In the genomic region with DNA sequence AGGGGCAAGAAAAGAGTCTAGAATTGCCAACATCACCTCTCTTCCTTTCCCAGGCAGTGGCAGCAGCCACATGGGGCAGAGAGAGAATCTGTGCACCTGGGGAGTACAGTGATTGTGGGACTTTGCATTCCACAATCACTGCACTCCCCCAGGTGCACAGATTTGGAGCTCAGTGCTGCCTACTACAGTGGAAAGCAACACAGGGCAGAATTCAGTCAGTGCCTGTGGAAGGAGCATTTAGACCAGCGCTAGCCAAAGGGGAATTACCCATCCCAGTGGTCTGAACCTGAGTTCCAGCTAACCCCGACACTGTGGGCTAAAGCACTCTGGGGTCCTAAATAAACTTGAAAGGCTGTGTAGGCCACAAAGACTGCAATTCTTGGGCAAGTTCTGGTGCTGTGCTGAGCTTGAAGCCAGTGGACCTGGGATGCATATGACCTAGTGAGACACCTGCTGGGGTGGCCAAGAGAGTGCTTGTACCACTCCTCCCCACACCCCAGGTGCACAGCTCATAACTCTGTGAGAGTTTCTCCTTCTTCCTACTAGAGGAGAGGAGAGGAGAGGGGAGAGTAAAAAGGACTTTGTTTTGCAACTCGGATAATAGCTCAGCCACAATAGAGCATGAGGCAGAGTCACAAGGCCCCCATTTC, we compare ENCODE assay signal across 22 cellular contexts. TPM values are rescaled to one million over a fixed set of nuclear protein-coding genes. Genes with fewer than 3 reads are reported as not detected.
DNase-seq lines count a peak whose midpoint lies in the region; FAIRE-seq and TF ChIP-seq lines count a peak whose summit lies in the region.
"Had no signal": no experiment of that assay in that cellular context is flagged by ENCODE, and none has a peak within 500 bp of the region (broad histone marks: within the 10 kb centered on the region; RNA-seq: fewer than 3 reads in every experiment).

No MANE protein-coding gene starts in this region.

- H3T11ph ChIP-seq in H9 (ENCODE audit: low read length), result no peak overlapping the region

- no peak overlapping the region for H2BK12ac ChIP-seq in H9 (ENCODE audit: insufficient read length, low read depth, low read length)

- H3K79me1 ChIP-seq in H9 (ENCODE audit: insufficient read depth, low read depth, low read length, poor library complexity, severe bottlenecking), result no peaks in the 10 kb centered on the region

- no peaks in the 10 kb centered on the region for H3K9me1 ChIP-seq in keratinocyte (ENCODE audit: control insufficient read depth, extremely low read depth, insufficient read depth, low read length)

- no peaks in the 10 kb centered on the region for H3K23me2 ChIP-seq in H9 (ENCODE audit: insufficient read length, low read depth, low read length, poor library complexity, severe bottlenecking)

- H3K27ac ChIP-seq in DOHH2 (ENCODE audit: low read depth, low read length), result no peak overlapping the region
- no peak overlapping the region for H3K27ac ChIP-seq in H9 (ENCODE audit: insufficient read length, low read depth, low read length)
- no peak overlapping the region for H3K27ac ChIP-seq in keratinocyte (ENCODE audit: control insufficient read depth, insufficient read depth, low read length)
- H3K27ac ChIP-seq: pancreas, skin epidermis had no signal

- H3K27ac Mint-ChIP-seq in H9, result peak overlapping the region in 2 of 3 experiments; percentile 50 to 76; a peak in 1 of 7 replicates
- H3K27ac Mint-ChIP-seq: activated CD8-positive, alpha-beta memory T cell treated with anti-CD3 and anti-CD28 coated beads, Interleukin-2, amount 10 ng/mL, durations not matched to agents 7 days and 5 days; naive thymus-derived CD4-positive, alpha-beta T cell had no signal

- no peak overlapping the region for H2BK20ac ChIP-seq in H9 (ENCODE audit: low read depth, low read length, poor library complexity, severe bottlenecking)

- H3K4me3 Mint-ChIP-seq in H9, result no peak overlapping the region
- H3K4me3 Mint-ChIP-seq: activated CD8-positive, alpha-beta memory T cell treated with anti-CD3 and anti-CD28 coated beads, Interleukin-2, amount 10 ng/mL, durations not matched to agents 7 days and 5 days; CD8-positive, alpha-beta memory T cell; central memory CD8-positive, alpha-beta T cell; naive thymus-derived CD4-positive, alpha-beta T cell had no signal

- DNase-seq in H9, result peak; percentile 51
- DNase-seq in RPMI8226, result peak; percentile 80
- no peak for DNase-seq in keratinocyte (ENCODE audit: low read depth, low spot score)
- DNase-seq in anterior cingulate cortex (lab: John Stamatoyannopoulos, UW), result no peak
- no peak for DNase-seq in NCI-H1694 (lab: John Stamatoyannopoulos, UW)
- no peak for DNase-seq in activated gamma-delta T cell (lab: John Stamatoyannopoulos, UW)
- no peak for DNase-seq in SKM-1 (lab: John Stamatoyannopoulos, UW; ENCODE audit: unreplicated experiment)
- DNase-seq: activated CD8-positive, alpha-beta memory T cell treated with anti-CD3 and anti-CD28 coated beads, Interleukin-2, amount 10 ng/mL, durations not matched to agents 7 days and 5 days; amniotic stem cell; CD8-positive, alpha-beta memory T cell; effector CD8-positive, alpha-beta T cell; naive thymus-derived CD4-positive, alpha-beta T cell; NCI-H1930; NCI-H446 treated with DMSO at 0.1 percent for 48 hours; pancreas; stimulated activated CD4-positive, alpha-beta T cell treated with anti-CD3 and anti-CD28 coated beads, Interleukin-4, amount 100 ng/mL, for 24 hours; stimulated activated CD8-positive, alpha-beta memory T cell treated with anti-CD3 and anti-CD28 coated beads, Interleukin-4, amount 100 ng/mL, for 48 hours had no signal

- no peak overlapping the region for H3K14ac ChIP-seq in H9 (ENCODE audit: insufficient read depth, low read length)

- H2AFZ ChIP-seq in H9 (ENCODE audit: low read length) (no peak overlapping the region), keratinocyte (ENCODE audit: control insufficient read depth, low read length) (no peak overlapping the region)

- H3K56ac ChIP-seq in H9 (ENCODE audit: insufficient read length, low read depth, low read length), result no peak overlapping the region

- no peaks in the 10 kb centered on the region for H3K9me2 ChIP-seq in DOHH2 (replicated peaks; ENCODE audit: control insufficient read depth, low read length)

- FAIRE-seq in keratinocyte (lab: Jason Lieb, UNC), result no peak
- FAIRE-seq: pancreas had no signal

- H3K18ac ChIP-seq in H9 (ENCODE audit: insufficient read length, low read depth, low read length), result no peak overlapping the region

- H4K8ac ChIP-seq in H9 (replicated peaks; ENCODE audit: insufficient read length, low read depth, low read length), result no peak overlapping the region

- H3K4me3 ChIP-seq in DOHH2 (ENCODE audit: low read length) (no peak overlapping the region), keratinocyte (ENCODE audit: control insufficient read depth in 2 of 3, extremely low read depth in 1 of 3, insufficient read depth in 2 of 3, low read depth in 1 of 3, low read length in 3 of 3) (no peak overlapping the region)
- H3K4me3 ChIP-seq: HAP-1, pancreas, skin epidermis had no signal

- H3K79me2 ChIP-seq in DOHH2 (ENCODE audit: control insufficient read depth, low read length), result no peaks in the 10 kb centered on the region
- no peaks in the 10 kb centered on the region for H3K79me2 ChIP-seq in H9 (ENCODE audit: insufficient read depth, low read length)
- H3K79me2 ChIP-seq in keratinocyte (ENCODE audit: control insufficient read depth, insufficient read depth, low read length), result no peaks in the 10 kb centered on the region

- no peak overlapping the region for H3K4ac ChIP-seq in H9 (ENCODE audit: low read depth, low read length)

- no peak overlapping the region for H4K5ac ChIP-seq in H9 (ENCODE audit: insufficient read length, low read depth, low read length)

- dilution Hi-C loops in keratinocyte (cut with MboI; ENCODE audit: extremely low pct_ligation_motif_present, low sequenced_read_pairs), result no loop called here

- H3K4me1 ChIP-seq in DOHH2 (ENCODE audit: control insufficient read depth, low read length) (no peaks in the 10 kb centered on the region), H9 (ENCODE audit: insufficient read depth, low read length) (no peaks in the 10 kb centered on the region), keratinocyte (ENCODE audit: control insufficient read depth, extremely low read depth, insufficient read depth, low read length) (no peaks in the 10 kb centered on the region)
- H3K4me1 ChIP-seq: HAP-1, pancreas had no signal

- H3K4me2 ChIP-seq in DOHH2 (ENCODE audit: low read length), result no peak overlapping the region
- H3K4me2 ChIP-seq in H9 (ENCODE audit: insufficient read depth, insufficient read length, low read length), result no peak overlapping the region
- H3K4me2 ChIP-seq in keratinocyte (ENCODE audit: control insufficient read depth, extremely low read depth, insufficient read depth, low read depth, low read length), result no peak overlapping the region

- TF ChIP-seq CTCF in DOHH2 (IDR thresholded peaks at IDR 0.05; ENCODE audit: low read depth, low read length, poor library complexity, severe bottlenecking), result peak; percentile 42
- peak; percentile 56 for TF ChIP-seq CTCF in H9 (conservative IDR thresholded peaks at IDR 0.05)
- peak in 2 of 3 experiments; percentile 22 to 25 for TF ChIP-seq CTCF in keratinocyte (optimal IDR thresholded peaks at IDR 0.05 in 1 of 3, IDR thresholded peaks at IDR 0.05 in 1 of 3, conservative IDR thresholded peaks at IDR 0.05 in 1 of 3; ENCODE audit: extremely low read depth in 1 of 3, insufficient read depth in 2 of 3, low read length in 3 of 3)

- H2BK5ac ChIP-seq in H9 (ENCODE audit: insufficient read length, low read length), result no peak overlapping the region

- H3K36me3 ChIP-seq in DOHH2 (ENCODE audit: control insufficient read depth, low read length), result no peaks in the 10 kb centered on the region
- H3K36me3 ChIP-seq in keratinocyte (ENCODE audit: control insufficient read depth in 2 of 2, extremely low read depth in 1 of 2, insufficient read depth in 2 of 2, low read length in 2 of 2), result no peaks in the 10 kb centered on the region
- H3K36me3 ChIP-seq: HAP-1, pancreas had no signal

- H3F3A ChIP-seq in DOHH2 (ENCODE audit: control insufficient read depth, insufficient read depth), result no peaks in the 10 kb centered on the region

- no peaks in the 10 kb centered on the region for H3K27me3 ChIP-seq in DOHH2 (ENCODE audit: control insufficient read depth, low read length)
- no peaks in the 10 kb centered on the region for H3K27me3 ChIP-seq in H9 (ENCODE audit: insufficient read depth, low read length)
- no peaks in the 10 kb centered on the region for H3K27me3 ChIP-seq in keratinocyte (ENCODE audit: control insufficient read depth, extremely low read depth, insufficient read depth, low read length)
- H3K27me3 ChIP-seq: pancreas had no signal

- H2BK120ac ChIP-seq in H9 (ENCODE audit: low read depth, low read length, poor library complexity, severe bottlenecking), result no peak overlapping the region

- WGBS in H9 (ENCODE audit: extremely low coverage, insufficient read length, low lambda C conversion rate), result no CpG with 5 or more reads among the region's 3 CpGs

- no peak overlapping the region for H4K91ac ChIP-seq in H9 (ENCODE audit: insufficient read length, low read depth, low read length)

- H3K27me3 Mint-ChIP-seq in H9 (ENCODE audit: low read depth), result no peaks in the 10 kb centered on the region
- H3K27me3 Mint-ChIP-seq: activated CD8-positive, alpha-beta memory T cell treated with anti-CD3 and anti-CD28 coated beads, Interleukin-2, amount 10 ng/mL, durations not matched to agents 7 days and 5 days; CD8-positive, alpha-beta memory T cell; central memory CD8-positive, alpha-beta T cell had no signal

- H3K23ac ChIP-seq in H9 (ENCODE audit: insufficient read length, low read depth, low read length), result no peak overlapping the region

- H3K36me3 Mint-ChIP-seq in H9 (ENCODE audit: insufficient read depth in 1 of 3, low read depth in 3 of 3), result no peaks in the 10 kb centered on the region
- H3K36me3 Mint-ChIP-seq: activated CD8-positive, alpha-beta memory T cell treated with anti-CD3 and anti-CD28 coated beads, Interleukin-2, amount 10 ng/mL, durations not matched to agents 7 days and 5 days; CD8-positive, alpha-beta memory T cell had no signal

- H3K9ac ChIP-seq in H9 (ENCODE audit: extremely low read depth, insufficient read length, low read length), result no peak overlapping the region
- H3K9ac ChIP-seq in keratinocyte (ENCODE audit: control insufficient read depth, extremely low read depth, insufficient read depth, low read length), result no peak overlapping the region

- no peaks in the 10 kb centered on the region for H3K9me3 Mint-ChIP-seq in H9
- H3K9me3 Mint-ChIP-seq: CD8-positive, alpha-beta memory T cell; central memory CD8-positive, alpha-beta T cell; naive thymus-derived CD4-positive, alpha-beta T cell had no signal

- no peak overlapping the region for H2BK15ac ChIP-seq in H9 (ENCODE audit: low read depth, low read length)

- no peak overlapping the region for H2AK5ac ChIP-seq in H9 (ENCODE audit: insufficient read length, low read length)

- H3K9me3 ChIP-seq in DOHH2 (ENCODE audit: control insufficient read depth, insufficient read depth, low read length) (no peaks in the 10 kb centered on the region), H9 (ENCODE audit: control insufficient read depth, low read depth, low read length) (no peaks in the 10 kb centered on the region), keratinocyte (ENCODE audit: control insufficient read depth, low read depth, low read length) (no peaks in the 10 kb centered on the region)
- H3K9me3 ChIP-seq: HAP-1, pancreas had no signal

- H4K20me1 ChIP-seq in DOHH2 (ENCODE audit: control insufficient read depth, insufficient read depth, low read depth, low read length) (no peaks in the 10 kb centered on the region), H9 (ENCODE audit: control insufficient read depth, insufficient read depth, insufficient read length) (no peaks in the 10 kb centered on the region), keratinocyte (ENCODE audit: control insufficient read depth, extremely low read depth, insufficient read depth, low read length) (no peaks in the 10 kb centered on the region)

- peaks cover 6 to 11% of the 10 kb centered on the region in 2 experiments for H3K4me1 Mint-ChIP-seq in H9
- H3K4me1 Mint-ChIP-seq: activated CD8-positive, alpha-beta memory T cell treated with anti-CD3 and anti-CD28 coated beads, Interleukin-2, amount 10 ng/mL, durations not matched to agents 7 days and 5 days; CD8-positive, alpha-beta memory T cell; central memory CD8-positive, alpha-beta T cell had no signal

RNA-seq across cellular contexts. Expression of a gene that starts 50.3 kb away (rescaled TPM):
- total RNA-seq in H9 (2021), result 0.04 TPM in 1 of 2 replicates, not detected in the other
- 0.01 TPM in 1 of 3 replicates, not detected in the others for polyA plus RNA-seq in keratinocyte
- 0.06 TPM for polyA plus RNA-seq in keratinocyte (2011; ENCODE audit: low read depth)
- polyA plus RNA-seq in keratinocyte (2011; cell fraction: cytosol; rRNA removed), result not detected in 2 replicates
- 0.03 and 0.06 TPM in 2 replicates for polyA plus RNA-seq in keratinocyte (2011; cell fraction: nucleus; rRNA removed)
- polyA plus RNA-seq in keratinocyte (2012; ENCODE audit: low replicate concordance), result 0.08 TPM in 1 of 2 replicates, not detected in the other
- 0.03 TPM in 1 of 3 replicates, not detected in the others for polyA minus RNA-seq in keratinocyte
- polyA minus RNA-seq in keratinocyte (2011; cell fraction: cytosol; rRNA and poly(A)+ RNA removed), result not detected
- not detected in 2 replicates for polyA minus RNA-seq in keratinocyte (2011; cell fraction: nucleus; rRNA and poly(A)+ RNA removed)
- polyA plus RNA-seq: liver; naive thymus-derived CD4-positive, alpha-beta T cell had no signal

Comparison
In these comparisons a context has a peak if more than half of its experiments do, and no peak if none do; other contexts are left out.
1. DNase-seq: peak in H9 (single experiment) and RPMI8226 (single experiment); none in keratinocyte (single experiment), anterior cingulate cortex (0 of 58), NCI-H1694 (single experiment), activated gamma-delta T cell (single experiment) and SKM-1 (single experiment).
2. Peak in every context shown above with its lines, with median percentiles within 50 percentile points of each other: CTCF ChIP-seq.